Comparison of ENCODE assay signal across 16 cellular contexts in genomic region chr12:29070309-29070708, GRCh38.
A peak's percentile ranks its signal among the peaks of the same experiment; 100 is the strongest.
DNase-seq lines count a peak whose midpoint lies in the region; ATAC-seq and TF ChIP-seq lines count a peak whose summit lies in the region.
"Had no signal": no experiment of that assay in that cellular context is flagged by ENCODE, and none has a peak within 500 bp of the region (broad histone marks: within the 10 kb centered on the region; RNA-seq: fewer than 3 reads in every experiment).

No MANE protein-coding gene starts in this region.

- TF ChIP-seq CTCF in WTC11 (IDR thresholded peaks at IDR 0.05): no peak

- H3K27me3 Mint-ChIP-seq in WTC11 (ENCODE audit: low read depth): peaks cover 3% of the 10 kb centered on the region; the same call in 1 of the 2 replicates

- H3K27ac ChIP-seq in HUES48 (ENCODE audit: low read depth, low read length): peak overlapping the region; percentile 97
- H3K27ac ChIP-seq in iPS-18a (ENCODE audit: low read length): no peak overlapping the region
- H3K27ac ChIP-seq: BLaER1 treated with 17β-estradiol and CSF1 and Interleukin-3, amounts not matched to agents 10 nM and 100 nM; HL-60 had no signal

- ATAC-seq in WTC11 (peak; percentile 70), HG03354 (IDR thresholded peaks at IDR 0.05; ENCODE audit: poor library complexity, severe bottlenecking, unreplicated experiment) (no peak), GM18858 (IDR thresholded peaks at IDR 0.05; ENCODE audit: unreplicated experiment) (no peak)
- ATAC-seq: CD8-positive, alpha-beta T cell had no signal

- H3K36me3 ChIP-seq in HUES48 (ENCODE audit: control insufficient read depth, insufficient read depth, low read length): no peaks in the 10 kb centered on the region
- H3K36me3 ChIP-seq in iPS-18a (ENCODE audit: control insufficient read depth, low read depth, low read length): no peaks in the 10 kb centered on the region
- H3K36me3 ChIP-seq: BLaER1 treated with 17β-estradiol and CSF1 and Interleukin-3, amounts not matched to agents 10 nM and 100 nM; HAP-1 had no signal

- no peaks in the 10 kb centered on the region for H3K9me3 ChIP-seq in HUES48 (ENCODE audit: control insufficient read depth, insufficient read depth, low read length)
- no peaks in the 10 kb centered on the region for H3K9me3 ChIP-seq in iPS-18a (ENCODE audit: control insufficient read depth, low read depth, low read length)
- H3K9me3 ChIP-seq: BLaER1 treated with 17β-estradiol and CSF1 and Interleukin-3, amounts not matched to agents 10 nM and 100 nM; HAP-1 had no signal

- peaks cover 53% of the 10 kb centered on the region for H3K4me1 ChIP-seq in HUES48 (ENCODE audit: control insufficient read depth, insufficient read depth, low read length)
- H3K4me1 ChIP-seq in iPS-18a (ENCODE audit: control insufficient read depth, low read depth, low read length): peaks cover 39% of the 10 kb centered on the region

- DNase-seq in WTC11 (ENCODE audit: low spot score) (no peak), kidney glomerular epithelial cell (lab: John Stamatoyannopoulos, UW) (no peak)
- DNase-seq: Calu3; CD8-positive, alpha-beta T cell; DMS53; DND-41; GOT3; KG1 had no signal

- H3K36me3 Mint-ChIP-seq in WTC11: no peaks in the 10 kb centered on the region
- H3K36me3 Mint-ChIP-seq: CD8-positive, alpha-beta T cell had no signal

- POLR2A ChIA-PET in WTC11 (lab: Charles Lee): no interaction called here

- no peak overlapping the region for H3K27ac Mint-ChIP-seq in WTC11
- H3K27ac Mint-ChIP-seq: B cell; CD8-positive, alpha-beta T cell had no signal

- H3K4me3 ChIP-seq in HUES48 (ENCODE audit: low read depth, low read length): peak overlapping the region; percentile 41; the same call in 1 of the 2 replicates
- peak overlapping the region; percentile 1 for H3K4me3 ChIP-seq in iPS-18a (ENCODE audit: low read length)
- H3K4me3 ChIP-seq: BLaER1 treated with 17β-estradiol and CSF1 and Interleukin-3, amounts not matched to agents 10 nM and 100 nM; HAP-1 had no signal

- no peak overlapping the region for H3K9ac ChIP-seq in HUES48 (ENCODE audit: low read depth, low read length)
- no peak overlapping the region for H3K9ac ChIP-seq in iPS-18a (ENCODE audit: low read length)
- H3K9ac ChIP-seq: BLaER1 treated with 17β-estradiol and CSF1 and Interleukin-3, amounts not matched to agents 10 nM and 100 nM had no signal

- no peaks in the 10 kb centered on the region for H3K27me3 ChIP-seq in HUES48 (ENCODE audit: control insufficient read depth, insufficient read depth, low read length)
- H3K27me3 ChIP-seq in iPS-18a (ENCODE audit: control insufficient read depth, insufficient read depth, low read length): no peaks in the 10 kb centered on the region
- H3K27me3 ChIP-seq: BLaER1 treated with 17β-estradiol and CSF1 and Interleukin-3, amounts not matched to agents 10 nM and 100 nM had no signal

- H3K9me3 Mint-ChIP-seq in WTC11: no peaks in the 10 kb centered on the region
- H3K9me3 Mint-ChIP-seq: CD8-positive, alpha-beta T cell had no signal

- CTCF ChIA-PET in WTC11 (lab: Charles Lee): interaction anchor here (3.7 kb wide), 1 partner anchor 246 kb away, joined by 38 read pairs; no protein-coding TSS in a partner anchor

- H3K4me3 Mint-ChIP-seq in WTC11: no peak overlapping the region
- H3K4me3 Mint-ChIP-seq: B cell; CD8-positive, alpha-beta T cell had no signal

- H3K4me1 Mint-ChIP-seq in WTC11: peaks cover 62% of the 10 kb centered on the region
- H3K4me1 Mint-ChIP-seq: B cell had no signal

TF ChIP-seq in WTC11, 78 proteins besides CTCF, POLR2A, EP300 and RAD21:
- TF ChIP-seq NR2C2 (CRISPR knock-in tag; IDR thresholded peaks at IDR 0.05) (no peak), TEAD1 (CRISPR knock-in tag; IDR thresholded peaks at IDR 0.05) (peak; percentile 28; the same call in 1 of the 2 replicates), CDX4 (CRISPR knock-in tag; IDR thresholded peaks at IDR 0.05; ENCODE audit: borderline replicate concordance) (no peak), ESRRA (CRISPR knock-in tag; IDR thresholded peaks at IDR 0.05; ENCODE audit: borderline replicate concordance) (no peak), SP1 (CRISPR knock-in tag; conservative IDR thresholded peaks at IDR 0.05) (no peak), MXD4 (CRISPR knock-in tag; IDR thresholded peaks at IDR 0.05; ENCODE audit: borderline replicate concordance) (no peak)
